In genomic region chr2:218041302-218042165, GRCh38 we compare ENCODE assay signal across 31 cellular contexts. TPM values are rescaled to one million over a fixed set of nuclear protein-coding genes. Genes with fewer than 3 reads are reported as not detected.
DNase-seq lines count a peak whose midpoint lies in the region; ATAC-seq lines count a peak whose summit lies in the region.
"Had no signal": no experiment of that assay in that cellular context is flagged by ENCODE, and none has a peak within 500 bp of the region (broad histone marks: within the 10 kb centered on the region; RNA-seq: fewer than 3 reads in every experiment).

No MANE protein-coding gene starts in this region.

- in situ Hi-C loops in GM23248 (cut with MboI) = no loop called here

- H3K4me3 Mint-ChIP-seq in activated CD4-positive, alpha-beta T cell treated with anti-CD3 and anti-CD28 coated beads for 36 hours = no peak overlapping the region
- H3K4me3 Mint-ChIP-seq in activated naive CD8-positive, alpha-beta T cell treated with anti-CD3 and anti-CD28 coated beads, Interleukin-2, amount 10 ng/mL, durations not matched to agents 7 days and 5 days = no peak overlapping the region
- H3K4me3 Mint-ChIP-seq: B cell; CD8-positive, alpha-beta T cell; GM23338; HFFc6; naive thymus-derived CD4-positive, alpha-beta T cell; T-cell had no signal

- no peaks in the 10 kb centered on the region for H3K9me2 ChIP-seq in GM23248 (ENCODE audit: insufficient read depth)

- peak overlapping the region; percentile 62 for H3K27ac Mint-ChIP-seq in activated CD4-positive, alpha-beta T cell treated with anti-CD3 and anti-CD28 coated beads for 36 hours
- peak overlapping the region; percentile 74 for H3K27ac Mint-ChIP-seq in activated naive CD8-positive, alpha-beta T cell treated with anti-CD3 and anti-CD28 coated beads, Interleukin-2, amount 10 ng/mL, durations not matched to agents 7 days and 5 days
- H3K27ac Mint-ChIP-seq: B cell; CD8-positive, alpha-beta T cell; GM23338; HFFc6 had no signal

- H4K20me1 ChIP-seq in GM23248 (ENCODE audit: insufficient read depth) = no peaks in the 10 kb centered on the region

- POLR2A ChIA-PET in activated CD4-positive, alpha-beta T cell treated with anti-CD3 and anti-CD28 coated beads for 36 hours (lab: Charles Lee) = no interaction called here
- POLR2A ChIA-PET in activated naive CD8-positive, alpha-beta T cell treated with anti-CD3 and anti-CD28 coated beads, Interleukin-2, amount 10 ng/mL, durations not matched to agents 7 days and 5 days (lab: Charles Lee) = interaction anchor here (1.1 kb wide), 1 partner anchor 252 kb away, joined by 3 read pairs; no protein-coding TSS in a partner anchor

- no peaks in the 10 kb centered on the region for H3K36me3 ChIP-seq in GM23248 (ENCODE audit: low read depth)
- H3K36me3 ChIP-seq: uterus had no signal

- CTCF ChIA-PET in activated CD4-positive, alpha-beta T cell treated with anti-CD3 and anti-CD28 coated beads for 36 hours (lab: Charles Lee) = interaction anchor here (0.7 to 1.9 kb wide), 9 partner anchors 9 to 255 kb away, joined by 3 to 6 read pairs (median 3); partner anchors contain the start of gene RUFY4

- H3K9me3 ChIP-seq in GM23248 (ENCODE audit: low read depth) = no peaks in the 10 kb centered on the region
- H3K9me3 ChIP-seq: psoas muscle, uterus had no signal

- H2AFZ ChIP-seq in GM23248 = no peak overlapping the region
- H2AFZ ChIP-seq: GM23338 had no signal

- H3K36me3 Mint-ChIP-seq in activated CD4-positive, alpha-beta T cell treated with anti-CD3 and anti-CD28 coated beads for 36 hours (ENCODE audit: low read depth) = peaks cover 2% of the 10 kb centered on the region
- peaks cover 47% of the 10 kb centered on the region for H3K36me3 Mint-ChIP-seq in activated naive CD8-positive, alpha-beta T cell treated with anti-CD3 and anti-CD28 coated beads, Interleukin-2, amount 10 ng/mL, durations not matched to agents 7 days and 5 days
- H3K36me3 Mint-ChIP-seq: CD8-positive, alpha-beta T cell; T-cell had no signal

- no peak for DNase-seq in activated CD4-positive, alpha-beta T cell treated with anti-CD3 and anti-CD28 coated beads for 36 hours
- no peak for DNase-seq in activated CD4-positive, alpha-beta T cell treated with anti-CD3 and anti-CD28 coated beads, Interleukin-2, amount 50 U/mL, for 48 hours
- DNase-seq in AG20443 (ENCODE audit: low spot score) = peak; percentile 1
- DNase-seq in GM23248 = peak; percentile 17
- no peak for DNase-seq in activated naive CD8-positive, alpha-beta T cell treated with anti-CD3 and anti-CD28 coated beads, Interleukin-2, amount 10 ng/mL, durations not matched to agents 7 days and 5 days
- DNase-seq in NCI-H526 (lab: John Stamatoyannopoulos, UW) = no peak
- no peak for DNase-seq in NOMO-1 (lab: John Stamatoyannopoulos, UW; ENCODE audit: unreplicated experiment in 2 of 2)
- DNase-seq: caudate nucleus; CD8-positive, alpha-beta T cell; DMS 273 treated with DMSO at 0.1 percent for 48 hours; head of caudate nucleus; HFFc6; midbrain; naive thymus-derived CD4-positive, alpha-beta T cell; NCI-H1048; NCI-H1694; occipital lobe; psoas muscle; stimulated activated naive CD4-positive, alpha-beta T cell; T-cell; uterus had no signal

- no peak overlapping the region for H3K4me2 ChIP-seq in GM23248 (ENCODE audit: unreplicated experiment)
- H3K4me2 ChIP-seq: GM23338 had no signal

- WGBS in GM23248 (ENCODE audit: low coverage in 1 of 2, low lambda C conversion rate in 2 of 2, missing lambda C conversion rate in 2 of 2), 2 experiments = 77 to 79% methylated on average over 2 of the region's 2 CpGs

- H3K4me1 Mint-ChIP-seq in activated CD4-positive, alpha-beta T cell treated with anti-CD3 and anti-CD28 coated beads for 36 hours = peaks cover 8% of the 10 kb centered on the region
- peaks cover 34% of the 10 kb centered on the region for H3K4me1 Mint-ChIP-seq in activated naive CD8-positive, alpha-beta T cell treated with anti-CD3 and anti-CD28 coated beads, Interleukin-2, amount 10 ng/mL, durations not matched to agents 7 days and 5 days

- H3K4me3 ChIP-seq in GM23248 = no peak overlapping the region
- H3K4me3 ChIP-seq: GM23338, psoas muscle, uterus had no signal

- no peaks in the 10 kb centered on the region for H3K4me1 ChIP-seq in GM23248 (ENCODE audit: insufficient read depth)
- H3K4me1 ChIP-seq: psoas muscle, uterus had no signal

- intact Hi-C loops in activated CD4-positive, alpha-beta T cell treated with anti-CD3 and anti-CD28 coated beads for 36 hours (cut with DNase I, micrococcal nuclease) = no loop called here

- no peaks in the 10 kb centered on the region for H3F3A ChIP-seq in GM23248 (ENCODE audit: insufficient read depth)

- H3K27me3 Mint-ChIP-seq in activated CD4-positive, alpha-beta T cell treated with anti-CD3 and anti-CD28 coated beads for 36 hours = peaks cover 15% of the 10 kb centered on the region
- no peaks in the 10 kb centered on the region for H3K27me3 Mint-ChIP-seq in activated naive CD8-positive, alpha-beta T cell treated with anti-CD3 and anti-CD28 coated beads, Interleukin-2, amount 10 ng/mL, durations not matched to agents 7 days and 5 days

- no peak overlapping the region for H3K9ac ChIP-seq in GM23248

- peaks cover 65% of the 10 kb centered on the region for H3K27me3 ChIP-seq in GM23248 (replicated peaks; ENCODE audit: insufficient read depth)
- H3K27me3 ChIP-seq: uterus had no signal

- no peaks in the 10 kb centered on the region for H3K79me2 ChIP-seq in GM23248 (ENCODE audit: insufficient read depth)

- H3K9me3 Mint-ChIP-seq in activated CD4-positive, alpha-beta T cell treated with anti-CD3 and anti-CD28 coated beads for 36 hours (ENCODE audit: low read depth) = peaks cover 2% of the 10 kb centered on the region
- peaks cover 16% of the 10 kb centered on the region for H3K9me3 Mint-ChIP-seq in activated naive CD8-positive, alpha-beta T cell treated with anti-CD3 and anti-CD28 coated beads, Interleukin-2, amount 10 ng/mL, durations not matched to agents 7 days and 5 days
- H3K9me3 Mint-ChIP-seq: HFFc6, T-cell had no signal

- ATAC-seq in activated CD4-positive, alpha-beta T cell treated with anti-CD3 and anti-CD28 coated beads for 36 hours = peak; percentile 84
- peak; percentile 50 for ATAC-seq in activated naive CD8-positive, alpha-beta T cell treated with anti-CD3 and anti-CD28 coated beads, Interleukin-2, amount 10 ng/mL, durations not matched to agents 7 days and 5 days (ENCODE audit: low read depth)
- ATAC-seq in HG03571 (IDR thresholded peaks at IDR 0.05; ENCODE audit: unreplicated experiment) = no peak
- ATAC-seq: CD8-positive, alpha-beta T cell; GM23338; naive thymus-derived CD4-positive, alpha-beta T cell; psoas muscle; T-cell had no signal

- no peak overlapping the region for H3K27ac ChIP-seq in GM23248
- H3K27ac ChIP-seq: psoas muscle, RWPE1, uterus had no signal

RNA-seq across cellular contexts. Expression of gene RUFY4, which starts 27.5 kb away (rescaled TPM):
- 1 to 10 TPM; 1.6 to 1.7 TPM for total RNA-seq in activated CD4-positive, alpha-beta T cell treated with anti-CD3 and anti-CD28 coated beads for 36 hours
- not detected in 2 replicates for total RNA-seq in GM23248 (2014; rRNA removed; shearing (Covaris generic))
- polyA plus RNA-seq in GM23248 (2016; fragmentation: Nextera tagmentation; extraction: Ambion mirVana) = not detected in 2 replicates
- 1 to 10 TPM; 3.0 to 4.9 TPM for total RNA-seq in activated naive CD8-positive, alpha-beta T cell treated with anti-CD3 and anti-CD28 coated beads, Interleukin-2, amount 10 ng/mL, durations not matched to agents 7 days and 5 days
- total RNA-seq: B cell, fibroblast of villous mesenchyme, GM23338, HFFc6, kidney epithelial cell, lower leg skin, OCI-LY7, psoas muscle, SK-MEL-5 had no signal
- polyA plus RNA-seq: naive thymus-derived CD4-positive, alpha-beta T cell had no signal

RNA-seq across cellular contexts. Expression of gene TNS1, which starts 38.7 kb away (rescaled TPM):
- under 1 TPM; 0.64 to 0.88 TPM for total RNA-seq in activated CD4-positive, alpha-beta T cell treated with anti-CD3 and anti-CD28 coated beads for 36 hours
- 99.3 and 104 TPM in 2 replicates for total RNA-seq in GM23248 (2014; rRNA removed; shearing (Covaris generic))
- polyA plus RNA-seq in GM23248 (2016; fragmentation: Nextera tagmentation; extraction: Ambion mirVana) = 78.6 and 81.6 TPM in 2 replicates
- total RNA-seq in activated naive CD8-positive, alpha-beta T cell treated with anti-CD3 and anti-CD28 coated beads, Interleukin-2, amount 10 ng/mL, durations not matched to agents 7 days and 5 days = 10 to 100 TPM; 15.1 to 21.2 TPM
- total RNA-seq: CD8-positive, alpha-beta T cell; NCI-H460; OCI-LY7 had no signal
- polyA plus RNA-seq: naive thymus-derived CD4-positive, alpha-beta T cell had no signal

Comparison
In these comparisons a context has a peak if more than half of its experiments do, and no peak if none do; other contexts are left out.
1. DNase-seq: peak in AG20443 (single experiment) and GM23248 (single experiment); none in activated CD4-positive, alpha-beta T cell treated with anti-CD3 and anti-CD28 coated beads for 36 hours (single experiment), activated CD4-positive, alpha-beta T cell treated with anti-CD3 and anti-CD28 coated beads, Interleukin-2, amount 50 U/mL, for 48 hours (0 of 2), activated naive CD8-positive, alpha-beta T cell treated with anti-CD3 and anti-CD28 coated beads, Interleukin-2, amount 10 ng/mL, durations not matched to agents 7 days and 5 days (single experiment), NCI-H526 (0 of 2) and NOMO-1 (0 of 2).
2. RNA of gene TNS1, which starts 38.7 kb away (total RNA-seq): 99.3 to 104 TPM in GM23248 and 15.1 to 21.2 TPM in activated naive CD8-positive, alpha-beta T cell treated with anti-CD3 and anti-CD28 coated beads, Interleukin-2, amount 10 ng/mL, durations not matched to agents 7 days and 5 days; 0.64 to 0.88 TPM in activated CD4-positive, alpha-beta T cell treated with anti-CD3 and anti-CD28 coated beads for 36 hours; every median in the first group is over 4 times any median in the second.